ENCODE assay signal across 8 cellular contexts in genomic region chr16:30445149-30445407, GRCh38. TPM values are rescaled to one million over a fixed set of nuclear protein-coding genes. Genes with fewer than 3 reads are reported as not detected.
DNase-seq lines count a peak whose midpoint lies in the region; ATAC-seq and TF ChIP-seq lines count a peak whose summit lies in the region.

No MANE protein-coding gene starts in this region.

- peak overlapping the region; percentile 91 to 100 (median 97) for H3K4me3 Mint-ChIP-seq in CD4-positive, CD25-positive, alpha-beta regulatory T cell
- peak overlapping the region; percentile 96 for H3K4me3 Mint-ChIP-seq in natural killer cell

- peak overlapping the region in 2 of 3 donors; percentile 79 to 92 for H3K27ac Mint-ChIP-seq in CD4-positive, CD25-positive, alpha-beta regulatory T cell
- H3K27ac Mint-ChIP-seq in natural killer cell: peak overlapping the region; percentile 7 to 94

- peaks cover 12% of the 10 kb centered on the region for H3K36me3 Mint-ChIP-seq in CD4-positive, CD25-positive, alpha-beta regulatory T cell
- H3K36me3 Mint-ChIP-seq in natural killer cell: peaks cover 7% of the 10 kb centered on the region

- peak overlapping the region; percentile 90 for H3K27ac ChIP-seq in CD4-positive, CD25-positive, alpha-beta regulatory T cell (ENCODE audit: insufficient read depth, low read length, poor library complexity, severe bottlenecking)
- peak overlapping the region; percentile 91 for H3K27ac ChIP-seq in caudate nucleus (ENCODE audit: low read depth, low read length)

- DNase-seq in CD4-positive, CD25-positive, alpha-beta regulatory T cell: no peak
- DNase-seq in caudate nucleus (lab: John Stamatoyannopoulos, UW) (no peak), natural killer cell (no peak), ACHN (no peak), posterior cingulate gyrus (no peak), globus pallidus (ENCODE audit: low spot score) (no peak), glomerular visceral epithelial cell (ENCODE audit: extremely low spot score) (no peak)

- TF ChIP-seq CTCF in natural killer cell (IDR thresholded peaks at IDR 0.05): no peak

- peaks cover 16 to 48% (median 33%) of the 10 kb centered on the region in 4 donors for H3K4me1 Mint-ChIP-seq in CD4-positive, CD25-positive, alpha-beta regulatory T cell
- H3K4me1 Mint-ChIP-seq in natural killer cell: peaks cover 31 to 33% of the 10 kb centered on the region in 2 donors

- H3K9me3 Mint-ChIP-seq in CD4-positive, CD25-positive, alpha-beta regulatory T cell: no peaks in the 10 kb centered on the region
- peaks cover 0 to 3% of the 10 kb centered on the region in 2 donors for H3K9me3 Mint-ChIP-seq in natural killer cell

- no peaks in the 10 kb centered on the region for H3K27me3 ChIP-seq in CD4-positive, CD25-positive, alpha-beta regulatory T cell (ENCODE audit: control insufficient read depth, insufficient read depth, low read length)

- ATAC-seq in CD4-positive, CD25-positive, alpha-beta regulatory T cell (ENCODE audit: low read depth in 2 of 2): no peak
- peak; percentile 17 for ATAC-seq in HG03103 (IDR thresholded peaks at IDR 0.05; ENCODE audit: low read depth, unreplicated experiment)
- ATAC-seq in natural killer cell: no peak

- peaks cover 5% of the 10 kb centered on the region for H3K27me3 Mint-ChIP-seq in CD4-positive, CD25-positive, alpha-beta regulatory T cell
- H3K27me3 Mint-ChIP-seq in natural killer cell (ENCODE audit: low read depth in 2 of 2): no peaks in the 10 kb centered on the region

- no peaks in the 10 kb centered on the region for H3K9me3 ChIP-seq in CD4-positive, CD25-positive, alpha-beta regulatory T cell (ENCODE audit: control insufficient read depth in 2 of 2, low read length in 2 of 2)

- in situ Hi-C loops in ACHN (cut with HindIII; ENCODE audit: low pct_ligation_motif_present, low pct_unique_long_range_greater_than_20kb, low sequenced_read_pairs): no loop called here

- intact Hi-C loops in natural killer cell (cut with micrococcal nuclease) (loop anchor here (1.0 kb wide), 1 partner anchor 15 kb away; the partner anchor contains the start of gene DCTPP1), posterior cingulate gyrus (cut with DNase I) (loop anchor here (5.0 kb wide), 1 partner anchor 82 kb away; the partner anchor contains the start of gene ZNF768)

- H3K36me3 ChIP-seq in CD4-positive, CD25-positive, alpha-beta regulatory T cell (ENCODE audit: control insufficient read depth, insufficient read depth, low read length): peaks cover 4% of the 10 kb centered on the region

- H3K4me1 ChIP-seq in CD4-positive, CD25-positive, alpha-beta regulatory T cell (ENCODE audit: control insufficient read depth, insufficient read depth, low read length, poor library complexity, severe bottlenecking): peaks cover 38% of the 10 kb centered on the region

- H3K4me3 ChIP-seq in CD4-positive, CD25-positive, alpha-beta regulatory T cell (ENCODE audit: low read depth, low read length): peak overlapping the region; percentile 92

RNA-seq across cellular contexts. Expression of gene SEPHS2, which starts 0.6 kb away (rescaled TPM):
- total RNA-seq in CD4-positive, CD25-positive, alpha-beta regulatory T cell: 26.0 TPM
- 10 to 100 TPM; 76.4 to 89.8 (median 81.5) TPM for polyA plus RNA-seq in CD4-positive, CD25-positive, alpha-beta regulatory T cell
- total RNA-seq in natural killer cell: 10 to 100 TPM; 25.5 to 37.6 (median 35.0) TPM

RNA-seq across cellular contexts. Expression of gene DCTPP1, which starts 15.2 kb away (rescaled TPM):
- 20.1 TPM for total RNA-seq in CD4-positive, CD25-positive, alpha-beta regulatory T cell
- 100 to 1,000 TPM in 3 of 4 donors, 10 to 100 TPM in 1; 93.5 to 110 (median 103) TPM for polyA plus RNA-seq in CD4-positive, CD25-positive, alpha-beta regulatory T cell
- total RNA-seq in natural killer cell: 10 to 100 TPM; 11.2 to 16.9 (median 15.2) TPM

RNA-seq across cellular contexts. Expression of gene ITGAL, which starts 27.5 kb away (rescaled TPM):
- 393 TPM for total RNA-seq in CD4-positive, CD25-positive, alpha-beta regulatory T cell
- polyA plus RNA-seq in CD4-positive, CD25-positive, alpha-beta regulatory T cell: 100 to 1,000 TPM; 106 to 155 (median 116) TPM
- 1,000 to 10,000 TPM; 1,131 to 1,260 (median 1,176) TPM for total RNA-seq in natural killer cell

RNA-seq across cellular contexts. Expression of gene ZNF771, which starts 37.7 kb away (rescaled TPM):
- 2.3 TPM for total RNA-seq in CD4-positive, CD25-positive, alpha-beta regulatory T cell
- polyA plus RNA-seq in CD4-positive, CD25-positive, alpha-beta regulatory T cell: 1 to 10 TPM; 1.7 to 3.8 (median 3.3) TPM
- 1 to 10 TPM in 2 of 3 donors, under 1 TPM in 1; 0.70 to 1.4 (median 1.4) TPM for total RNA-seq in natural killer cell

RNA-seq across cellular contexts. Expression of gene ZNF48, which starts 49.9 kb away (rescaled TPM):
- total RNA-seq in CD4-positive, CD25-positive, alpha-beta regulatory T cell: 6.0 TPM
- 1 to 10 TPM; 4.5 to 8.0 (median 6.7) TPM for polyA plus RNA-seq in CD4-positive, CD25-positive, alpha-beta regulatory T cell
- 1 to 10 TPM; 5.5 to 7.4 (median 7.1) TPM for total RNA-seq in natural killer cell
